Comparison of ENCODE assay signal across 15 cellular contexts in genomic region chr1:34763142-34763781, GRCh38. TPM values are rescaled to one million over a fixed set of nuclear protein-coding genes. Genes with fewer than 3 reads are reported as not detected.
A peak's percentile ranks its signal among the peaks of the same experiment; 100 is the strongest.
DNase-seq lines count a peak whose midpoint lies in the region; FAIRE-seq and TF ChIP-seq lines count a peak whose summit lies in the region.
"Had no signal": no experiment of that assay in that cellular context is flagged by ENCODE, and none has a peak within 500 bp of the region (broad histone marks: within the 10 kb centered on the region; RNA-seq: fewer than 3 reads in every experiment).

No MANE protein-coding gene starts in this region.

- no TSS peak for BruUV-seq in Caco-2 (replicated peaks; lab: Mats Ljungman, UMichigan)

- intact Hi-C loops in Caco-2 (cut with micrococcal nuclease; ENCODE audit: unreplicated experiment): no loop called here

- CTCF ChIA-PET in Caco-2 (lab: Charles Lee): no interaction called here

- no peaks in the 10 kb centered on the region for H3K27me3 Mint-ChIP-seq in Caco-2 (ENCODE audit: insufficient read depth, unreplicated experiment)
- H3K27me3 Mint-ChIP-seq: stimulated activated naive CD8-positive, alpha-beta T cell treated with anti-CD3 and anti-CD28 coated beads, Interleukin-15, Interleukin-2, amounts not matched to agents 100 ng/mL and 50 ng/mL, for 24 hours had no signal

- H3K36me3 ChIP-seq in Caco-2 (ENCODE audit: control insufficient read depth, insufficient read depth, low read length) (no peaks in the 10 kb centered on the region), kidney epithelial cell (ENCODE audit: control insufficient read depth, insufficient read depth, low read length) (no peaks in the 10 kb centered on the region)
- H3K36me3 ChIP-seq: adrenal gland; BLaER1 treated with 17β-estradiol and CSF1 and Interleukin-3, amounts not matched to agents 10 nM and 100 nM had no signal

- TF ChIP-seq CTCF in Caco-2 (IDR thresholded peaks at IDR 0.05; ENCODE audit: insufficient read depth in 1 of 2, low read depth in 1 of 2, low read length in 1 of 2, severe bottlenecking in 1 of 2, unreplicated experiment in 1 of 2): no peak
- no peak for TF ChIP-seq CTCF in astrocyte of the spinal cord (IDR thresholded peaks at IDR 0.05; ENCODE audit: low read depth, low read length)
- no peak for TF ChIP-seq CTCF in kidney epithelial cell (IDR thresholded peaks at IDR 0.05; ENCODE audit: insufficient read depth, low read length, poor library complexity, severe bottlenecking)

- POLR2A ChIA-PET in Caco-2 (lab: Charles Lee): no interaction called here

- H3K4me1 ChIP-seq in Caco-2: peaks cover 3% of the 10 kb centered on the region; the same call in 1 of the 2 replicates
- H3K4me1 ChIP-seq: adrenal gland; BLaER1 treated with 17β-estradiol and CSF1 and Interleukin-3, amounts not matched to agents 10 nM and 100 nM; parathyroid adenoma had no signal

- in situ Hi-C loops in astrocyte of the spinal cord (cut with HindIII; ENCODE audit: low sequenced_read_pairs): no loop called here

- peaks cover 10% of the 10 kb centered on the region for H3K4me1 Mint-ChIP-seq in Caco-2 (ENCODE audit: low read depth, unreplicated experiment)

- H3K9me3 Mint-ChIP-seq in Caco-2 (ENCODE audit: unreplicated experiment): no peaks in the 10 kb centered on the region
- H3K9me3 Mint-ChIP-seq: stimulated activated naive CD8-positive, alpha-beta T cell treated with anti-CD3 and anti-CD28 coated beads, Interleukin-15, Interleukin-2, amounts not matched to agents 100 ng/mL and 50 ng/mL, for 24 hours had no signal

- H3K9me3 ChIP-seq in Caco-2: no peaks in the 10 kb centered on the region
- H3K9me3 ChIP-seq: adrenal gland; BLaER1 treated with 17β-estradiol and CSF1 and Interleukin-3, amounts not matched to agents 10 nM and 100 nM had no signal

- H3K4me3 Mint-ChIP-seq in Caco-2 (ENCODE audit: unreplicated experiment): peak overlapping the region; percentile 52
- H3K4me3 Mint-ChIP-seq: stimulated activated naive CD8-positive, alpha-beta T cell treated with anti-CD3 and anti-CD28 coated beads, Interleukin-15, Interleukin-2, amounts not matched to agents 100 ng/mL and 50 ng/mL, for 24 hours had no signal

- no peak for FAIRE-seq in frontal cortex (lab: Jason Lieb, UNC)

- DNase-seq in Caco-2 (no peak), HT-29 (ENCODE audit: low spot score) (peak; percentile 67), astrocyte of the spinal cord (ENCODE audit: low read depth, low spot score) (peak; percentile 23), kidney epithelial cell (ENCODE audit: low read depth) (peak; percentile 72), superior temporal gyrus (ENCODE audit: extremely low spot score) (no peak), NCI-H1436 (lab: John Stamatoyannopoulos, UW) (no peak), frontal cortex (ENCODE audit: low spot score in 2 of 2) (no peak)
- DNase-seq in stimulated activated CD8-positive, alpha-beta memory T cell treated with anti-CD3 and anti-CD28 coated beads, Interleukin-4, amount 100 ng/mL, for 48 hours: no peak
- DNase-seq: adrenal gland; MM.1S; Right ventricle myocardium superior; stimulated activated CD4-positive, alpha-beta T cell treated with anti-CD3 and anti-CD28 coated beads, Interleukin-1b, Interleukin-23, amount 100 ng/mL, for 48 hours had no signal

- H3K4me3 ChIP-seq in Caco-2 (ENCODE audit: low read depth, low read length): no peak overlapping the region
- H3K4me3 ChIP-seq in astrocyte of the spinal cord (ENCODE audit: low read depth, low read length): no peak overlapping the region
- H3K4me3 ChIP-seq in kidney epithelial cell (ENCODE audit: low read depth, low read length): no peak overlapping the region
- H3K4me3 ChIP-seq: adrenal gland; BLaER1 treated with 17β-estradiol and CSF1 and Interleukin-3, amounts not matched to agents 10 nM and 100 nM had no signal

- no peaks in the 10 kb centered on the region for H3K36me3 Mint-ChIP-seq in Caco-2 (ENCODE audit: insufficient read depth, unreplicated experiment)

- H3K27me3 ChIP-seq in Caco-2 (replicated peaks; ENCODE audit: control insufficient read depth, insufficient read depth, low read length) (no peaks in the 10 kb centered on the region), kidney epithelial cell (ENCODE audit: control insufficient read depth, insufficient read depth, low read length) (no peaks in the 10 kb centered on the region)
- H3K27me3 ChIP-seq: adrenal gland; BLaER1 treated with 17β-estradiol and CSF1 and Interleukin-3, amounts not matched to agents 10 nM and 100 nM had no signal

- H3K27ac Mint-ChIP-seq in Caco-2 (ENCODE audit: unreplicated experiment): peak overlapping the region; percentile 59
- H3K27ac Mint-ChIP-seq: stimulated activated naive CD8-positive, alpha-beta T cell treated with anti-CD3 and anti-CD28 coated beads, Interleukin-15, Interleukin-2, amounts not matched to agents 100 ng/mL and 50 ng/mL, for 24 hours had no signal

RNA-seq across cellular contexts. Expression of gene GJB4, which starts 3.7 kb away (rescaled TPM):
- total RNA-seq in Caco-2 (2022) (not detected in 2 replicates), kidney epithelial cell (0.89 and 1.3 TPM in 2 replicates), frontal cortex (not detected)
- 1.3 and 1.9 TPM in 2 replicates for total RNA-seq in HT-29 (2014; rRNA removed; shearing (Covaris generic))
- total RNA-seq: adrenal gland, Right ventricle myocardium superior had no signal

RNA-seq across cellular contexts. Expression of gene GJB5, which starts 8.4 kb away (rescaled TPM):
- not detected in 2 replicates for total RNA-seq in Caco-2 (2022)
- total RNA-seq in HT-29 (2014; rRNA removed; shearing (Covaris generic)): not detected in 2 replicates
- total RNA-seq in kidney epithelial cell: 0.27 TPM in 1 of 2 replicates, not detected in the other
- total RNA-seq in frontal cortex: not detected
- total RNA-seq: adrenal gland, Right ventricle myocardium superior had no signal

RNA-seq across cellular contexts. Expression of gene GJB3, which starts 17.8 kb away (rescaled TPM):
- total RNA-seq in Caco-2 (2022) (0.52 and 0.88 TPM in 2 replicates), kidney epithelial cell (29.7 and 30.0 TPM in 2 replicates), frontal cortex (not detected)
- 63.6 and 70.4 TPM in 2 replicates for total RNA-seq in HT-29 (2014; rRNA removed; shearing (Covaris generic))
- total RNA-seq: Right ventricle myocardium superior had no signal

RNA-seq across cellular contexts. Expression of gene GJA4, which starts 29.5 kb away (rescaled TPM):
- total RNA-seq in Caco-2 (2022) (not detected in 2 replicates), kidney epithelial cell (not detected in 2 replicates), frontal cortex (3.3 TPM)
- total RNA-seq in HT-29 (2014; rRNA removed; shearing (Covaris generic)): not detected in 2 replicates

Comparison
In these comparisons a context has a peak if more than half of its experiments do, and no peak if none do; other contexts are left out.
1. DNase-seq: peak in HT-29 (single experiment), astrocyte of the spinal cord (single experiment) and kidney epithelial cell (single experiment); none in Caco-2 (0 of 2), superior temporal gyrus (single experiment), NCI-H1436 (single experiment), stimulated activated CD8-positive, alpha-beta memory T cell treated with anti-CD3 and anti-CD28 coated beads, Interleukin-4, amount 100 ng/mL, for 48 hours (single experiment) and frontal cortex (0 of 2).
2. RNA of gene GJB3, which starts 17.8 kb away (total RNA-seq): 63.6 to 70.4 TPM in HT-29 and 29.7 to 30.0 TPM in kidney epithelial cell; 0.52 to 0.88 TPM in Caco-2 and not detected in frontal cortex (single experiment); every median in the first group is over 10 times any median in the second.